8 cellular contexts compared by ENCODE assay signal in the genomic region with DNA sequence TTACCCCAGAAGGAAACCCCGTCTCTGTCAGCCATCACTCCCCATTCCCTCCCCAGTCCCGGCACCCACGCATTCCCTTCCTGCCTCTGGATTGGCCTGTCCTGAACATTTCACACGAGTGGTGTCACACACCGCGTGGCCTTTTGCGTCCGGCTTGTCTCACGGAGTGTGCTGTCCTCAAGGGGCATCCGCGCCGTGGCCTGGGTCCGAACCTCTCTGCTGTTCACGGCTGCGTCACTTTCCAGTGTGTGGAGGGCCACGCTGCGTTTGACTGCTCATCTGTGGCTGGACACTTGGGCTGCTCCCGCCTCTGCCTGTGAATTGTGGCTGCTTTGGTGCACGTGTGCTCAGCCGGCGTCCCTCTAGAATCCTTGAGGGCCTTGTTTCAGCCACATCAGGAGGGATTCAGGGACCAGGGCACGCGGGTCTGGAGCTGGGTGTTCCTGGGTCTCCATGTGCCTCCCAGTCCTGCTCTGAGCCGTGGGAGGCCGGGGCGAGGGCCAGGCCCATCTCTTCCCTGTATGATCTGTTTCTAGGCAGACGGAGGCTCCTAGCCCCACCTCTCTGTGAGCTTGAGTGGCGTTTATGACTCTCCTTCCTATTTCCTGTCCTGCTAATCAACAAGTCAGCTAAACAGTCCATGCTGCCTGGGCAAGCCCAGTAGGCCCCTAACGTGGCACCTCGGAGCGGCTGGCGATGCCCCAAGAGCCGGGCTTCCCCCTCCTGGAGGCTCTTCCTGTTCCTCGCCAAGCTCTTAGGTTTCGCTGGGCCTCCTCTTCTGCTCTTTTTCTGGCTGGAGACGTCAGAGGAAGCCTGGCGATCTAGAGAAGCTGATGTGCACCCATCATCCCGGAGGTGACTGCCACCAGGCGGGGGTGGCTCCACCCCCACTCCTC. TPM values are rescaled to one million over a fixed set of nuclear protein-coding genes. Genes with fewer than 3 reads are reported as not detected.
DNase-seq lines count a peak whose midpoint lies in the region; ATAC-seq and TF ChIP-seq lines count a peak whose summit lies in the region.

No MANE protein-coding gene starts in this region.

- H4K12ac ChIP-seq in trophoblast cell (ENCODE audit: low read depth, low read length), result no peak overlapping the region

- no peak overlapping the region for H2AK5ac ChIP-seq in trophoblast cell (ENCODE audit: low read length)

- TF ChIP-seq CTCF in gastroesophageal sphincter (IDR thresholded peaks at IDR 0.05), result no peak

- peaks cover 22% of the 10 kb centered on the region for H3K79me2 ChIP-seq in trophoblast cell (ENCODE audit: control insufficient read depth, insufficient read depth, low read length, poor library complexity)

- peak overlapping the region in 1 of 2 donors; percentile 21 for H3K4me3 ChIP-seq in gastroesophageal sphincter
- no peak overlapping the region for H3K4me3 ChIP-seq in trophoblast cell (ENCODE audit: low read depth, low read length)

- peaks cover 33% of the 10 kb centered on the region for H3K36me3 Mint-ChIP-seq in activated T-helper 2 cell treated with anti-CD3 and anti-CD28 coated beads, Interferon-gamma antibody, Interleukin-2, Interleukin-4, amounts not matched to agents 10 μg/mL and 5 μg/mL and 100 μg/mL, durations not matched to agents 14 hours and 24 hours and 36 hours (ENCODE audit: low read depth)

- peaks cover 18% of the 10 kb centered on the region for H3K4me1 Mint-ChIP-seq in activated T-helper 2 cell treated with anti-CD3 and anti-CD28 coated beads, Interferon-gamma antibody, Interleukin-2, Interleukin-4, amounts not matched to agents 10 μg/mL and 5 μg/mL and 100 μg/mL, durations not matched to agents 14 hours and 24 hours and 36 hours (ENCODE audit: low read depth)

- no peak overlapping the region for H3K4me2 ChIP-seq in trophoblast cell (ENCODE audit: low read length)

- no peak overlapping the region for H3K14ac ChIP-seq in trophoblast cell (ENCODE audit: low read length)

- H3K27ac ChIP-seq in gastroesophageal sphincter (peak overlapping the region; percentile 70 to 89 (median 87)), trophoblast cell (ENCODE audit: low read depth, low read length) (no peak overlapping the region)

- H3K23ac ChIP-seq in trophoblast cell (ENCODE audit: low read length), result no peak overlapping the region

- no peak overlapping the region for H2AFZ ChIP-seq in trophoblast cell (ENCODE audit: insufficient read depth, low read length, poor library complexity)

- no peak overlapping the region for H3K9ac ChIP-seq in trophoblast cell (ENCODE audit: low read length)

- no peak overlapping the region for H2BK12ac ChIP-seq in trophoblast cell (ENCODE audit: low read length)

- H3K4me1 ChIP-seq in gastroesophageal sphincter, result peaks cover 0 to 100% (median 64%) of the 10 kb centered on the region in 3 donors
- H3K4me1 ChIP-seq in trophoblast cell (ENCODE audit: control insufficient read depth in 1 of 2, insufficient read depth in 2 of 2, low read length in 2 of 2), result peaks cover 13 to 20% of the 10 kb centered on the region in 2 experiments

- H4K8ac ChIP-seq in trophoblast cell (ENCODE audit: low read depth, low read length), result no peak overlapping the region

- peak overlapping the region; percentile 98 for H3K27ac Mint-ChIP-seq in activated T-helper 2 cell treated with anti-CD3 and anti-CD28 coated beads, Interferon-gamma antibody, Interleukin-2, Interleukin-4, amounts not matched to agents 10 μg/mL and 5 μg/mL and 100 μg/mL, durations not matched to agents 14 hours and 24 hours and 36 hours

- H3K18ac ChIP-seq in trophoblast cell (ENCODE audit: low read length), result peak overlapping the region; percentile 57

- intact Hi-C loops in activated T-helper 2 cell treated with anti-CD3 and anti-CD28 coated beads, Interferon-gamma antibody, Interleukin-2, Interleukin-4, amounts not matched to agents 10 μg/mL and 5 μg/mL and 100 μg/mL, durations not matched to agents 14 hours and 24 hours and 36 hours (cut with micrococcal nuclease), result no loop called here

- H3K27me3 Mint-ChIP-seq in activated T-helper 2 cell treated with anti-CD3 and anti-CD28 coated beads, Interferon-gamma antibody, Interleukin-2, Interleukin-4, amounts not matched to agents 10 μg/mL and 5 μg/mL and 100 μg/mL, durations not matched to agents 14 hours and 24 hours and 36 hours (ENCODE audit: low read depth), result no peaks in the 10 kb centered on the region

- TF ChIP-seq POLR2A in gastroesophageal sphincter (IDR thresholded peaks at IDR 0.05), result no peak

- peak overlapping the region; percentile 4 for H4K91ac ChIP-seq in trophoblast cell (ENCODE audit: low read depth, low read length)

- 43 to 100% methylated on average over 1 to 15 of the region's 39 CpGs for WGBS in gastroesophageal sphincter (ENCODE audit: low coverage in 1 of 2), 2 donors
- no CpG with 5 or more reads among the region's 39 CpGs for WGBS in trophoblast cell (ENCODE audit: extremely low coverage, insufficient coverage, insufficient read length)

- H2BK5ac ChIP-seq in trophoblast cell (ENCODE audit: low read depth, low read length, poor library complexity), result no peak overlapping the region

- no peaks in the 10 kb centered on the region for H3K9me3 Mint-ChIP-seq in activated T-helper 2 cell treated with anti-CD3 and anti-CD28 coated beads, Interferon-gamma antibody, Interleukin-2, Interleukin-4, amounts not matched to agents 10 μg/mL and 5 μg/mL and 100 μg/mL, durations not matched to agents 14 hours and 24 hours and 36 hours

- H3K4me3 Mint-ChIP-seq in activated T-helper 2 cell treated with anti-CD3 and anti-CD28 coated beads, Interferon-gamma antibody, Interleukin-2, Interleukin-4, amounts not matched to agents 10 μg/mL and 5 μg/mL and 100 μg/mL, durations not matched to agents 14 hours and 24 hours and 36 hours (ENCODE audit: low read depth), result peak overlapping the region; percentile 72

- peak overlapping the region; percentile 50 for H3K4ac ChIP-seq in trophoblast cell (ENCODE audit: low read depth, low read length)

- H3K79me1 ChIP-seq in trophoblast cell (ENCODE audit: low read length), result no peaks in the 10 kb centered on the region

- DNase-seq in EH (ENCODE audit: low read depth) (peak; percentile 90), NCI-H2196 (lab: John Stamatoyannopoulos, UW; ENCODE audit: unreplicated experiment) (peak; percentile 80), trophoblast cell (peak; percentile 39 to 46), ecto neural progenitor cell (ENCODE audit: low spot score) (no peak)
- peak; percentile 42 for DNase-seq in activated T-helper 2 cell treated with anti-CD3 and anti-CD28 coated beads, Interferon-gamma antibody, Interleukin-2, Interleukin-4, amounts not matched to agents 10 μg/mL and 5 μg/mL and 100 μg/mL, durations not matched to agents 14 hours and 24 hours and 36 hours (ENCODE audit: low spot score)

- H3K36me3 ChIP-seq in gastroesophageal sphincter (peaks cover 0 to 20% of the 10 kb centered on the region in 2 donors), trophoblast cell (ENCODE audit: control insufficient read depth in 1 of 2, insufficient read depth in 2 of 2, low read length in 2 of 2) (peaks cover 21 to 22% of the 10 kb centered on the region in 2 experiments)

- H2BK120ac ChIP-seq in trophoblast cell (ENCODE audit: insufficient read depth, low read length, poor library complexity), result no peak overlapping the region

- H3K27me3 ChIP-seq in gastroesophageal sphincter (no peaks in the 10 kb centered on the region), trophoblast cell (ENCODE audit: insufficient read depth, low read length) (no peaks in the 10 kb centered on the region)

- TF ChIP-seq EP300 in gastroesophageal sphincter (IDR thresholded peaks at IDR 0.05), result no peak

- peak; percentile 66 for ATAC-seq in gastroesophageal sphincter
- ATAC-seq in GM19397 (IDR thresholded peaks at IDR 0.05; ENCODE audit: unreplicated experiment), result no peak
- no peak for ATAC-seq in HG02973 (IDR thresholded peaks at IDR 0.05; ENCODE audit: unreplicated experiment)

- H3K9me3 ChIP-seq in gastroesophageal sphincter, result no peaks in the 10 kb centered on the region
- peaks cover 3% of the 10 kb centered on the region for H3K9me3 ChIP-seq in trophoblast cell (ENCODE audit: insufficient read depth, low read depth, low read length)

RNA-seq across cellular contexts. Expression of gene STK11, which starts 8.1 kb away (rescaled TPM):
- 65.7 and 71.1 TPM in 2 replicates for total RNA-seq in activated T-helper 2 cell treated with anti-CD3 and anti-CD28 coated beads, Interferon-gamma antibody, Interleukin-2, Interleukin-4, amounts not matched to agents 10 μg/mL and 5 μg/mL and 100 μg/mL, durations not matched to agents 14 hours and 24 hours and 36 hours
- total RNA-seq in gastroesophageal sphincter, result 10 to 100 TPM; 56.8 to 80.7 (median 60.9) TPM
- polyA plus RNA-seq in trophoblast cell (2013), result 32.9 and 33.1 TPM in 2 replicates

RNA-seq across cellular contexts. Expression of gene CBARP, which starts 24.2 kb away (rescaled TPM):
- 3.5 and 3.7 TPM in 2 replicates for total RNA-seq in activated T-helper 2 cell treated with anti-CD3 and anti-CD28 coated beads, Interferon-gamma antibody, Interleukin-2, Interleukin-4, amounts not matched to agents 10 μg/mL and 5 μg/mL and 100 μg/mL, durations not matched to agents 14 hours and 24 hours and 36 hours
- total RNA-seq in gastroesophageal sphincter, result under 1 TPM in 3 of 4 donors, not detected in 1; 0.13 to 0.73 (median 0.49) TPM
- 3.7 and 4.2 TPM in 2 replicates for polyA plus RNA-seq in trophoblast cell (2013)

RNA-seq across cellular contexts. Expression of gene ATP5F1D, which starts 27.9 kb away (rescaled TPM):
- 233 and 240 TPM in 2 replicates for total RNA-seq in activated T-helper 2 cell treated with anti-CD3 and anti-CD28 coated beads, Interferon-gamma antibody, Interleukin-2, Interleukin-4, amounts not matched to agents 10 μg/mL and 5 μg/mL and 100 μg/mL, durations not matched to agents 14 hours and 24 hours and 36 hours
- 100 to 1,000 TPM in 1 of 4 donors, 10 to 100 TPM in 3; 62.3 to 116 (median 84.1) TPM for total RNA-seq in gastroesophageal sphincter
- 106 and 107 TPM in 2 replicates for polyA plus RNA-seq in trophoblast cell (2013)

RNA-seq across cellular contexts. Expression of gene MIDN, which starts 34.7 kb away (rescaled TPM):
- 84.7 and 85.4 TPM in 2 replicates for total RNA-seq in activated T-helper 2 cell treated with anti-CD3 and anti-CD28 coated beads, Interferon-gamma antibody, Interleukin-2, Interleukin-4, amounts not matched to agents 10 μg/mL and 5 μg/mL and 100 μg/mL, durations not matched to agents 14 hours and 24 hours and 36 hours
- total RNA-seq in gastroesophageal sphincter, result 10 to 100 TPM; 20.0 to 40.1 (median 24.2) TPM
- 159 and 165 TPM in 2 replicates for polyA plus RNA-seq in trophoblast cell (2013)

RNA-seq across cellular contexts. Expression of gene SBNO2, which starts 39.6 kb away (rescaled TPM):
- 82.8 and 87.0 TPM in 2 replicates for total RNA-seq in activated T-helper 2 cell treated with anti-CD3 and anti-CD28 coated beads, Interferon-gamma antibody, Interleukin-2, Interleukin-4, amounts not matched to agents 10 μg/mL and 5 μg/mL and 100 μg/mL, durations not matched to agents 14 hours and 24 hours and 36 hours
- total RNA-seq in gastroesophageal sphincter, result 10 to 100 TPM; 14.9 to 67.2 (median 20.9) TPM
- polyA plus RNA-seq in trophoblast cell (2013), result 21.2 and 22.5 TPM in 2 replicates
